In genomic region chr1:94522304-94522703, GRCh38 we compare ENCODE assay signal across 9 cellular contexts. TPM values are rescaled to one million over a fixed set of nuclear protein-coding genes. Genes with fewer than 3 reads are reported as not detected.
DNase-seq lines count a peak whose midpoint lies in the region; ATAC-seq, FAIRE-seq and TF ChIP-seq lines count a peak whose summit lies in the region.
"Had no signal": no experiment of that assay in that cellular context is flagged by ENCODE, and none has a peak within 500 bp of the region (broad histone marks: within the 10 kb centered on the region; RNA-seq: fewer than 3 reads in every experiment).

No MANE protein-coding gene starts in this region.

- DNase-seq in SIG-M5 treated with dmso at 0.1 percent for 504 hours (lab: John Stamatoyannopoulos, UW; ENCODE audit: unreplicated experiment) (peak; percentile 22), SIG-M5 (lab: John Stamatoyannopoulos, UW) (no peak), Peyer's patch (no peak), foreskin keratinocyte (peak; percentile 29 to 42), superior temporal gyrus (ENCODE audit: extremely low spot score) (peak; percentile 73), HTR-8/SVneo (ENCODE audit: insufficient read length, low spot score) (no peak), T-helper 17 cell (no peak)
- DNase-seq: activated B cell treated with CpG ODN at 0.5 μM for 24 hours had no signal

- no peak overlapping the region for H3K4me3 ChIP-seq in Peyer's patch

- H3K4me3 Mint-ChIP-seq in T-helper 17 cell: no peak overlapping the region
- H3K4me3 Mint-ChIP-seq: activated B cell treated with CpG ODN at 0.5 μM for 24 hours had no signal

- H3K27me3 Mint-ChIP-seq in T-helper 17 cell: no peaks in the 10 kb centered on the region

- ATAC-seq in foreskin keratinocyte (peak; percentile 40), T-helper 17 cell (no peak), HG03571 (IDR thresholded peaks at IDR 0.05; ENCODE audit: unreplicated experiment) (no peak)

- H3K27me3 ChIP-seq in Peyer's patch: no peaks in the 10 kb centered on the region
- no peaks in the 10 kb centered on the region for H3K27me3 ChIP-seq in foreskin keratinocyte

- no peaks in the 10 kb centered on the region for H3K4me1 Mint-ChIP-seq in T-helper 17 cell
- H3K4me1 Mint-ChIP-seq: activated B cell treated with CpG ODN at 0.5 μM for 24 hours had no signal

- H3K27ac ChIP-seq in Peyer's patch (no peak overlapping the region), foreskin keratinocyte (no peak overlapping the region)

- H3K36me3 Mint-ChIP-seq in T-helper 17 cell (ENCODE audit: low read depth): no peaks in the 10 kb centered on the region

- peaks cover 0 to 1% (median 0%) of the 10 kb centered on the region in 4 donors for H3K4me1 ChIP-seq in Peyer's patch
- no peaks in the 10 kb centered on the region for H3K4me1 ChIP-seq in foreskin keratinocyte

- TF ChIP-seq POLR2A in Peyer's patch (IDR thresholded peaks at IDR 0.05): no peak

- TF ChIP-seq CTCF in Peyer's patch (IDR thresholded peaks at IDR 0.05) (peak in 4 of 6 experiments; percentile 33 to 62 (median 53)), foreskin keratinocyte (conservative IDR thresholded peaks at IDR 0.05) (peak; percentile 84)

- FAIRE-seq in HTR-8/SVneo (lab: Jason Lieb, UNC): no peak

- peaks cover 0 to 12% (median 0%) of the 10 kb centered on the region in 3 donors for H3K36me3 ChIP-seq in Peyer's patch

- no peak overlapping the region for H3K27ac Mint-ChIP-seq in T-helper 17 cell
- H3K27ac Mint-ChIP-seq: activated B cell treated with CpG ODN at 0.5 μM for 24 hours had no signal

- H3K9me3 ChIP-seq in Peyer's patch: no peaks in the 10 kb centered on the region
- H3K9me3 ChIP-seq in T-helper 17 cell (ENCODE audit: control insufficient read depth, low read length, poor library complexity, severe bottlenecking): no peaks in the 10 kb centered on the region

RNA-seq across cellular contexts. Expression of gene F3, which starts 19.3 kb away (rescaled TPM):
- total RNA-seq in Peyer's patch: 100 to 1,000 TPM in 3 of 4 donors, 10 to 100 TPM in 1; 76.9 to 445 (median 137) TPM
- 472 and 766 TPM in 2 replicates for total RNA-seq in foreskin keratinocyte
- 223 and 404 TPM in 2 replicates for polyA plus RNA-seq in foreskin keratinocyte
- total RNA-seq in T-helper 17 cell: under 1 TPM; 0.23 to 0.50 TPM

Comparison
In these comparisons a context has a peak if more than half of its experiments do, and no peak if none do; other contexts are left out.
1. DNase-seq: peak in SIG-M5 treated with dmso at 0.1 percent for 504 hours (single experiment), foreskin keratinocyte (2 of 2) and superior temporal gyrus (single experiment); none in SIG-M5 (single experiment), Peyer's patch (0 of 3), HTR-8/SVneo (single experiment) and T-helper 17 cell (0 of 3).
2. RNA of gene F3, which starts 19.3 kb away (total RNA-seq): 472 to 766 TPM in foreskin keratinocyte and 76.9 to 445 TPM in Peyer's patch; 0.23 to 0.50 TPM in T-helper 17 cell; every median in the first group is over 10 times any median in the second.